ENCODE assay signal across 2 cellular contexts in genomic region chr2:5253263-5253662, GRCh38.
A peak's percentile ranks its signal among the peaks of the same experiment; 100 is the strongest.
TF ChIP-seq lines count a peak whose summit lies in the region.

No MANE protein-coding gene starts in this region.

TF ChIP-seq in HepG2, 621 proteins besides CTCF, POLR2A, EP300 and RAD21:
- TF ChIP-seq SMYD3 (CRISPR knock-in tag; IDR thresholded peaks at IDR 0.05) (no peak), MAFK (conservative IDR thresholded peaks at IDR 0.05 in 1 of 2, IDR thresholded peaks at IDR 0.05 in 1 of 2; ENCODE audit: low read length in 2 of 2) (peak; percentile 76 to 86), MAFF (IDR thresholded peaks at IDR 0.05; ENCODE audit: low read depth, low read length) (peak; percentile 69)

TF ChIP-seq in IMR-90, 13 proteins besides CTCF, POLR2A, EP300 and RAD21:
- TF ChIP-seq MAFK (IDR thresholded peaks at IDR 0.05; ENCODE audit: low read depth, low read length) (peak; percentile 47), MAZ (IDR thresholded peaks at IDR 0.05; ENCODE audit: borderline replicate concordance, low read depth, low read length) (no peak)
